9 cellular contexts compared by ENCODE assay signal in genomic region chr4:72326692-72327632, GRCh38.
A peak's percentile ranks its signal among the peaks of the same experiment; 100 is the strongest.
DNase-seq lines count a peak whose midpoint lies in the region; ATAC-seq and TF ChIP-seq lines count a peak whose summit lies in the region.
"Had no signal": no experiment of that assay in that cellular context is flagged by ENCODE, and none has a peak within 500 bp of the region (broad histone marks: within the 10 kb centered on the region; RNA-seq: fewer than 3 reads in every experiment).

No MANE protein-coding gene starts in this region.

- no peak overlapping the region for H3K27ac ChIP-seq in coronary artery

- no peak overlapping the region for H3K4me3 Mint-ChIP-seq in neural crest cell
- no peak overlapping the region for H3K4me3 Mint-ChIP-seq in T-cell
- no peak overlapping the region for H3K4me3 Mint-ChIP-seq in activated CD4-positive, alpha-beta T cell treated with anti-CD3 and anti-CD28 coated beads, Interleukin-2, amount 10 ng/mL, durations not matched to agents 24 days and 14 days
- H3K4me3 Mint-ChIP-seq: activated naive CD8-positive, alpha-beta T cell treated with anti-CD3 and anti-CD28 coated beads, Interleukin-2, amount 10 ng/mL, durations not matched to agents 7 days and 5 days had no signal

- no peaks in the 10 kb centered on the region for H3K36me3 Mint-ChIP-seq in neural crest cell (ENCODE audit: low read depth)
- no peaks in the 10 kb centered on the region for H3K36me3 Mint-ChIP-seq in T-cell
- no peaks in the 10 kb centered on the region for H3K36me3 Mint-ChIP-seq in activated CD4-positive, alpha-beta T cell treated with anti-CD3 and anti-CD28 coated beads, Interleukin-2, amount 10 ng/mL, durations not matched to agents 24 days and 14 days (ENCODE audit: low read depth)
- H3K36me3 Mint-ChIP-seq: activated naive CD8-positive, alpha-beta T cell treated with anti-CD3 and anti-CD28 coated beads, Interleukin-2, amount 10 ng/mL, durations not matched to agents 7 days and 5 days had no signal

- no peaks in the 10 kb centered on the region for H3K9me3 Mint-ChIP-seq in neural crest cell
- H3K9me3 Mint-ChIP-seq in T-cell: no peaks in the 10 kb centered on the region
- H3K9me3 Mint-ChIP-seq in activated CD4-positive, alpha-beta T cell treated with anti-CD3 and anti-CD28 coated beads, Interleukin-2, amount 10 ng/mL, durations not matched to agents 24 days and 14 days: no peaks in the 10 kb centered on the region
- H3K9me3 Mint-ChIP-seq: activated naive CD8-positive, alpha-beta T cell treated with anti-CD3 and anti-CD28 coated beads, Interleukin-2, amount 10 ng/mL, durations not matched to agents 7 days and 5 days had no signal

- H3K27ac Mint-ChIP-seq in neural crest cell (ENCODE audit: unreplicated experiment) (no peak overlapping the region), T-cell (no peak overlapping the region)
- H3K27ac Mint-ChIP-seq in activated CD4-positive, alpha-beta T cell treated with anti-CD3 and anti-CD28 coated beads, Interleukin-2, amount 10 ng/mL, durations not matched to agents 24 days and 14 days: no peak overlapping the region
- H3K27ac Mint-ChIP-seq: activated naive CD8-positive, alpha-beta T cell treated with anti-CD3 and anti-CD28 coated beads, Interleukin-2, amount 10 ng/mL, durations not matched to agents 7 days and 5 days had no signal

- peaks cover 26% of the 10 kb centered on the region for H3K4me1 Mint-ChIP-seq in neural crest cell
- H3K4me1 Mint-ChIP-seq in T-cell: no peaks in the 10 kb centered on the region
- H3K4me1 Mint-ChIP-seq in activated CD4-positive, alpha-beta T cell treated with anti-CD3 and anti-CD28 coated beads, Interleukin-2, amount 10 ng/mL, durations not matched to agents 24 days and 14 days: no peaks in the 10 kb centered on the region
- H3K4me1 Mint-ChIP-seq: activated naive CD8-positive, alpha-beta T cell treated with anti-CD3 and anti-CD28 coated beads, Interleukin-2, amount 10 ng/mL, durations not matched to agents 7 days and 5 days had no signal

- POLR2A ChIA-PET in T-cell (lab: Charles Lee): no interaction called here

- intact Hi-C loops in activated CD4-positive, alpha-beta T cell treated with anti-CD3 and anti-CD28 coated beads, Interleukin-2, amount 10 ng/mL, durations not matched to agents 24 days and 14 days (cut with micrococcal nuclease): loop anchor here (10.0 kb wide), 1 partner anchor 138 kb away; no protein-coding TSS in a partner anchor

- TF ChIP-seq CTCF in GM13976 (IDR thresholded peaks at IDR 0.05; ENCODE audit: borderline replicate concordance, control extremely low read depth, extremely low read depth, insufficient read depth, missing control alignments) (no peak), coronary artery (IDR thresholded peaks at IDR 0.05) (peak; percentile 30), neural crest cell (conservative IDR thresholded peaks at IDR 0.05) (peak; percentile 83)

- in situ Hi-C loops in GM13976 (cut with MboI; ENCODE audit: low sequenced_read_pairs, unreplicated experiment): no loop called here

- DNase-seq in A172 (ENCODE audit: low spot score) (peak; percentile 18), GM13976 (ENCODE audit: low spot score) (peak; percentile 1), NCI-H446 treated with DMSO at 0.1 percent for 48 hours (lab: John Stamatoyannopoulos, UW) (peak; percentile 16), coronary artery (ENCODE audit: low spot score) (no peak), neural crest cell (ENCODE audit: low read depth, low spot score) (no peak), T-cell (no peak)
- DNase-seq in activated CD4-positive, alpha-beta T cell treated with anti-CD3 and anti-CD28 coated beads, Interleukin-2, amount 10 ng/mL, durations not matched to agents 24 days and 14 days: no peak
- DNase-seq: activated naive CD8-positive, alpha-beta T cell treated with anti-CD3 and anti-CD28 coated beads, Interleukin-2, amount 10 ng/mL, durations not matched to agents 7 days and 5 days had no signal

- CTCF ChIA-PET in T-cell (lab: Charles Lee): interaction anchor here (0.5 to 1.3 kb wide), 7 partner anchors 15 to 1376 kb away, joined by 3 to 5 read pairs (median 3); no protein-coding TSS in a partner anchor

- no peaks in the 10 kb centered on the region for H3K27me3 Mint-ChIP-seq in neural crest cell (ENCODE audit: low read depth)
- peaks cover 2 to 6% of the 10 kb centered on the region in 2 donors for H3K27me3 Mint-ChIP-seq in T-cell
- no peaks in the 10 kb centered on the region for H3K27me3 Mint-ChIP-seq in activated CD4-positive, alpha-beta T cell treated with anti-CD3 and anti-CD28 coated beads, Interleukin-2, amount 10 ng/mL, durations not matched to agents 24 days and 14 days

- ATAC-seq in HG02870 (IDR thresholded peaks at IDR 0.05; ENCODE audit: unreplicated experiment) (no peak), T-cell (replicated peaks in 1 of 4) (no peak)

- no peak overlapping the region for H3K4me3 ChIP-seq in coronary artery

Comparison
In these comparisons a context has a peak if more than half of its experiments do, and no peak if none do; other contexts are left out.
1. DNase-seq: peak in A172 (single experiment), GM13976 (single experiment) and NCI-H446 treated with DMSO at 0.1 percent for 48 hours (single experiment); none in coronary artery (single experiment), neural crest cell (single experiment), T-cell (0 of 34) and activated CD4-positive, alpha-beta T cell treated with anti-CD3 and anti-CD28 coated beads, Interleukin-2, amount 10 ng/mL, durations not matched to agents 24 days and 14 days (single experiment).